Comparison of ENCODE assay signal across 14 cellular contexts in the genomic region with DNA sequence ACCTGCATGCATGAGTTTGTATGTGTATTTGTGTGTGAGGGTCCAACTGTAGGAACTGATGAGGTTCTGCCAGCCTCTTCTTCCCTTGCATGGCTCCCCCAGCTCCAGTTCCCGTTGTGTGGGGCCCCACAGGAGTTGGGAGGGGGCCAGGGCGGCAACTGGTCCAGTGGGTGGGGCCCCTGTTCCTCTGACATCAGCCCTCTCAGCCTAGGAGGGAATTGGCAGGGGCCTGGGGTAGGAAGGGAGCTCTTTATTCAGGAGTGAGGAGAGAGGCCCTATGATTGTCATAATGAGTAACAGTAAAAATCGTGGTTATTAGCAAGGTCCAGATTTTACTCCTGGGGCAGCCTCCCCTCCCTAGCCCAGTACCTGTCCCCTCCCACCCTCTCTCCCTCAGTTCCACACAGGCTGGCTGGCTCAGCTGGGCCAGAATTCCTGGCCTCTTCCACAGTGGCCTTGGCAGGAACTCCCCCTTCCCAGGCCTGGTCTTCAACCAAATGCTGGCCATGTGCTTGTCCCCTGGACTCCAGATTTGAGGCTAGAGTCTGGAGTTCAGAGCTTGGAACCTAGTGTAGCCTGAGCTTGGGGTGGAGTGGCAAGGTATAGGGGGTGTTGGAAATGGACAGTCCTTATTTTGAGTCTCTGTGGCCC. TPM values are rescaled to one million over a fixed set of nuclear protein-coding genes. Genes with fewer than 3 reads are reported as not detected.
DNase-seq lines count a peak whose midpoint lies in the region; ATAC-seq and TF ChIP-seq lines count a peak whose summit lies in the region.
"Had no signal": no experiment of that assay in that cellular context is flagged by ENCODE, and none has a peak within 500 bp of the region (broad histone marks: within the 10 kb centered on the region; RNA-seq: fewer than 3 reads in every experiment).

No MANE protein-coding gene starts in this region.

- peak overlapping the region; percentile 98 to 100 (median 100) for H3K27ac Mint-ChIP-seq in naive thymus-derived CD8-positive, alpha-beta T cell

- peak overlapping the region; percentile 50 to 92 (median 88) for H3K4me3 Mint-ChIP-seq in naive thymus-derived CD8-positive, alpha-beta T cell
- H3K4me3 Mint-ChIP-seq: neural crest cell had no signal

- H3K36me3 Mint-ChIP-seq in naive thymus-derived CD8-positive, alpha-beta T cell, result peaks cover 0 to 14% (median under 1%) of the 10 kb centered on the region in 3 donors

- H3K4me3 ChIP-seq in ACC112 (ENCODE audit: low read depth, low read length) (0 out of 2 replicates have a peak overlapping the region, but pooled peaks have one; percentile 17), coronary artery (no peak overlapping the region)

- peaks cover 87% of the 10 kb centered on the region for H3K4me1 ChIP-seq in ACC112 (ENCODE audit: control insufficient read depth, insufficient read depth, low read length, unreplicated experiment)

- no peak for DNase-seq in coronary artery (ENCODE audit: low spot score)
- DNase-seq in naive thymus-derived CD8-positive, alpha-beta T cell, result no peak
- DNase-seq in hypothalamus (lab: John Stamatoyannopoulos, UW), result no peak
- no peak for DNase-seq in NOMO-1 (lab: John Stamatoyannopoulos, UW; ENCODE audit: unreplicated experiment in 2 of 2)
- DNase-seq: amygdala, Calu3, NCI-H2171, T1000 had no signal

- H2AFZ ChIP-seq in ACC112 (ENCODE audit: low read length, unreplicated experiment), result no peak overlapping the region

- H3K9me3 Mint-ChIP-seq in naive thymus-derived CD8-positive, alpha-beta T cell, result peaks cover 0 to 2% (median 0%) of the 10 kb centered on the region in 9 donors
- H3K9me3 Mint-ChIP-seq: neural crest cell had no signal

- no peaks in the 10 kb centered on the region for H3K9me3 ChIP-seq in KOPT-K1 (ENCODE audit: insufficient read depth, low read length, poor library complexity, severe bottlenecking)

- H3K27ac ChIP-seq in ACC112 (ENCODE audit: low read depth, low read length) (peak overlapping the region; percentile 40; the same call in 1 of the 2 replicates), KOPT-K1 (ENCODE audit: low read depth, low read length, poor library complexity, severe bottlenecking) (peak overlapping the region; percentile 75), coronary artery (peak overlapping the region; percentile 75 to 85)

- TF ChIP-seq CTCF in coronary artery (IDR thresholded peaks at IDR 0.05), result no peak

- no peaks in the 10 kb centered on the region for H3K27me3 ChIP-seq in ACC112 (ENCODE audit: insufficient read depth, low read length)

- peaks cover 57 to 95% (median 93%) of the 10 kb centered on the region in 4 donors for H3K4me1 Mint-ChIP-seq in naive thymus-derived CD8-positive, alpha-beta T cell

- no peak for ATAC-seq in naive thymus-derived CD8-positive, alpha-beta T cell
- ATAC-seq in HG02973 (IDR thresholded peaks at IDR 0.05; ENCODE audit: unreplicated experiment), result no peak
- no peak for ATAC-seq in GM19467 (IDR thresholded peaks at IDR 0.05; ENCODE audit: unreplicated experiment)
- ATAC-seq: HCT116 had no signal

- POLR2A ChIA-PET in naive thymus-derived CD8-positive, alpha-beta T cell (lab: Charles Lee), result interaction anchor here (0.6 to 23.1 kb wide), 6 partner anchors 9 to 228 kb away, joined by 3 to 458 read pairs (median 8); a partner anchor contains a TSS

- H3K27me3 Mint-ChIP-seq in naive thymus-derived CD8-positive, alpha-beta T cell, result peaks cover 0 to 1% (median 0%) of the 10 kb centered on the region in 5 donors

- peaks cover 6% of the 10 kb centered on the region; the same call in 1 of the 2 replicates for H3K36me3 ChIP-seq in ACC112 (ENCODE audit: insufficient read depth, low read length)
- no peaks in the 10 kb centered on the region for H3K36me3 ChIP-seq in KOPT-K1 (ENCODE audit: insufficient read depth, low read length)

- peaks cover 68% of the 10 kb centered on the region for H3K79me2 ChIP-seq in ACC112 (ENCODE audit: control insufficient read depth, insufficient read depth, low read length, unreplicated experiment)

RNA-seq across cellular contexts. Expression of a gene that starts 18.9 kb away (rescaled TPM):
- total RNA-seq in naive thymus-derived CD8-positive, alpha-beta T cell, result 10 to 100 TPM; 39.2 to 39.9 TPM
- 10 to 100 TPM in 1 of 3 donors, 1 to 10 TPM in 2; 7.2 to 12.4 (median 9.0) TPM for polyA plus RNA-seq in naive thymus-derived CD8-positive, alpha-beta T cell

RNA-seq across cellular contexts. Expression of a gene that starts 36.7 kb away (rescaled TPM):
- not detected for total RNA-seq in naive thymus-derived CD8-positive, alpha-beta T cell
- polyA plus RNA-seq in naive thymus-derived CD8-positive, alpha-beta T cell, result not detected
- total RNA-seq: neural crest cell had no signal

RNA-seq across cellular contexts. Expression of a gene that starts 40.2 kb away (rescaled TPM):
- 1 to 10 TPM; 1.5 to 1.6 TPM for total RNA-seq in naive thymus-derived CD8-positive, alpha-beta T cell
- polyA plus RNA-seq in naive thymus-derived CD8-positive, alpha-beta T cell, result under 1 TPM in 1 of 3 donors, not detected in 2; 0.08 TPM
